Comparison of ENCODE assay signal across 13 cellular contexts in genomic region chr1:197806718-197807117, GRCh38.
"Had no signal": no experiment of that assay in that cellular context is flagged by ENCODE, and none has a peak within 500 bp of the region (broad histone marks: within the 10 kb centered on the region; RNA-seq: fewer than 3 reads in every experiment).

No MANE protein-coding gene starts in this region.

- H3K79me2 ChIP-seq: parathyroid adenoma had no signal

- H2AFZ ChIP-seq: parathyroid adenoma had no signal

- H3K27ac ChIP-seq: left lung, parathyroid adenoma, sigmoid colon, testis, upper lobe of left lung had no signal

- ATAC-seq: esophagus mucosa; left lung; stimulated activated naive CD8-positive, alpha-beta T cell treated with anti-CD3 and anti-CD28 coated beads, Interleukin-15, amount 100 ng/mL, for 72 hours had no signal

- H3K36me3 ChIP-seq: left lung, sigmoid colon, spleen, upper lobe of left lung had no signal

- H3K9ac ChIP-seq: parathyroid adenoma had no signal

- H3K4me3 ChIP-seq: left lung, sigmoid colon, spleen, testis, upper lobe of left lung had no signal

- H3K27me3 ChIP-seq: left lung, sigmoid colon, spleen, testis, upper lobe of left lung had no signal

- H3K9me3 Mint-ChIP-seq: activated naive CD4-positive, alpha-beta T cell treated with anti-CD3 and anti-CD28 coated beads, Interleukin-2, amount 50 U/mL, for 24 hours had no signal

- H3K27me3 Mint-ChIP-seq: activated naive CD4-positive, alpha-beta T cell treated with anti-CD3 and anti-CD28 coated beads, Interleukin-2, amount 50 U/mL, for 24 hours; stimulated activated naive CD8-positive, alpha-beta T cell treated with anti-CD3 and anti-CD28 coated beads, Interleukin-15, amount 100 ng/mL, for 72 hours had no signal

- H3K36me3 Mint-ChIP-seq: activated naive CD4-positive, alpha-beta T cell treated with anti-CD3 and anti-CD28 coated beads, Interleukin-2, amount 50 U/mL, for 24 hours had no signal

- H3K4me1 Mint-ChIP-seq: stimulated activated naive CD8-positive, alpha-beta T cell treated with anti-CD3 and anti-CD28 coated beads, Interleukin-15, amount 100 ng/mL, for 72 hours had no signal

- H3K4me1 ChIP-seq: left lung, parathyroid adenoma, sigmoid colon, spleen, testis, upper lobe of left lung had no signal

- H3K9me3 ChIP-seq: testis had no signal

- H3K27ac Mint-ChIP-seq: activated naive CD4-positive, alpha-beta T cell treated with anti-CD3 and anti-CD28 coated beads, Interleukin-2, amount 50 U/mL, for 24 hours; stimulated activated naive CD8-positive, alpha-beta T cell treated with anti-CD3 and anti-CD28 coated beads, Interleukin-15, amount 100 ng/mL, for 72 hours had no signal

- H3K4me3 Mint-ChIP-seq: activated naive CD4-positive, alpha-beta T cell treated with anti-CD3 and anti-CD28 coated beads, Interleukin-2, amount 50 U/mL, for 24 hours; stimulated activated naive CD8-positive, alpha-beta T cell treated with anti-CD3 and anti-CD28 coated beads, Interleukin-15, amount 100 ng/mL, for 72 hours had no signal

- DNase-seq: activated CD4-positive, CD25-positive, alpha-beta regulatory T cell treated with anti-CD3 and anti-CD28 coated beads, Interleukin-2, amount 50 U/mL, for 72 hours; caudate nucleus; islet precursor cell; left lung; mammary epithelial cell; sigmoid colon; spleen; stimulated activated naive CD8-positive, alpha-beta T cell treated with anti-CD3 and anti-CD28 coated beads, Interleukin-15, amount 100 ng/mL, for 72 hours; testis; upper lobe of left lung had no signal
